Comparison of ENCODE assay signal across 14 cellular contexts in the genomic region with DNA sequence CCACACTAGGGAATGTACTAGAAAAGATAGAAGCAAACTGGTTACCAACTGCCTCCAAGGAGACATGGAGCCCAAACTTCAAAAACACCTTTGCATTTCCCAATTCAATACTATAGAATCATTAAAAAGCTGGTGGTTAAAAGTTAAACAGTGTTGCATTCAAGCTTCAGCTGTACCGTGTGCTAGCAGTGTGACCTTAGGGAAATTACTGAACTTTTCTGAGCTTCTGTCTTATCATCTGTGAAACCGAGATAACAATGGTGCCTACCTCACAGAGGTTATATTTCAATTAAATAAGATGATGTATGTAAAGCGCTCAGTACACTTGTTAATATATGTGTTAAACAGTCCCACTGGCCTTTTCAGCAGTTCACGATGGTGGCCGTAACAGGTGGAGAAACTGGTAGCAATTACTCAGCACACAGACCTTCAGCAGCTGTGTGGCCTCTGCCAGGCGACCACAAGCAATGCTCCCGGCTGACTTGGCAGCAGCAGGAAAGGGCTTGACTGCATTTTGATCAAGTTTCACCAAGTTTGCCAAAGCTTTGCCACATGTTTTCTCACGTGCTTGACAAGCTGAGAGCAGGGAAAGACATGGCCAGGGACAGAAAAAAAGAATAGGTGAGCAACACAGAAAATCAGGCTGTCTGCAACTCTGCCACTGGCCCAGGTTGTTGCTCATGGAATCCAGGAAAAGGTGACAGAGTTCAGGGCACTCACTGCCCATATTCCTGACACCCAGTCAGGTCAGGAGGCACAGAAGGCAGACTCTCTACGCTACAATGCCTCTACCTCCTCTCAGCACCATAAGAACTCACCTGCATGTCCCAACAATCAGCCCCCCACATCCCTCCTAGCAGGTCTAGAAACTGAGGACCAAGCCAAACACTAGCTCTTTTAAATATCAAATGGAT.
DNase-seq lines count a peak whose midpoint lies in the region; ATAC-seq, FAIRE-seq and TF ChIP-seq lines count a peak whose summit lies in the region.
"Had no signal": no experiment of that assay in that cellular context is flagged by ENCODE, and none has a peak within 500 bp of the region (broad histone marks: within the 10 kb centered on the region; RNA-seq: fewer than 3 reads in every experiment).

No MANE protein-coding gene starts in this region.

- intact Hi-C loops in mucosa of descending colon (cut with DNase I, micrococcal nuclease) = no loop called here
- intact Hi-C loops in kidney (cut with DNase I) = no loop called here

- H3K9ac ChIP-seq in kidney (ENCODE audit: low read length in 2 of 2) = no peak overlapping the region

- TF ChIP-seq CTCF in mucosa of descending colon (IDR thresholded peaks at IDR 0.05) (no peak), kidney (IDR thresholded peaks at IDR 0.05; ENCODE audit: borderline replicate concordance, extremely low read depth, insufficient read depth) (no peak)

- no peak overlapping the region for H3K4me3 ChIP-seq in mucosa of descending colon
- no peak overlapping the region for H3K4me3 ChIP-seq in kidney (ENCODE audit: low read length in 2 of 2)
- H3K4me3 ChIP-seq: lung had no signal

- DNase-seq in NCI-H2196 (lab: John Stamatoyannopoulos, UW; ENCODE audit: unreplicated experiment) (peak; percentile 66), mucosa of descending colon (no peak), kidney (no peak), COR-L47 (lab: John Stamatoyannopoulos, UW) (no peak), GDM1 (lab: John Stamatoyannopoulos, UW) (no peak), AG08395 (ENCODE audit: low spot score) (no peak)
- DNase-seq: activated naive CD4-positive, alpha-beta T cell treated with Interleukin-2 at 50 U/mL for 16 hours; CD4-positive, CD25-positive, alpha-beta regulatory T cell; NCI-H510A; T1000 had no signal

- H3K4me1 ChIP-seq in mucosa of descending colon (ENCODE audit: low read depth) (no peaks in the 10 kb centered on the region), kidney (ENCODE audit: control insufficient read depth in 1 of 2, insufficient read depth in 1 of 2, low read depth in 1 of 2, low read length in 2 of 2) (peaks cover 0 to 7% of the 10 kb centered on the region in 2 donors)

- H3K27ac ChIP-seq in kidney (ENCODE audit: low read depth in 2 of 2, low read length in 2 of 2) = no peak overlapping the region

- H3K9me3 ChIP-seq in mucosa of descending colon (peaks cover 4% of the 10 kb centered on the region), kidney (ENCODE audit: control insufficient read depth in 1 of 2, low read length in 2 of 2) (peaks cover 0 to 6% of the 10 kb centered on the region in 2 donors)

- no peak for FAIRE-seq in kidney (lab: Jason Lieb, UNC)
- FAIRE-seq: endothelial cell of umbilical vein had no signal

- H3K36me3 ChIP-seq in mucosa of descending colon (ENCODE audit: low read depth) (no peaks in the 10 kb centered on the region), kidney (ENCODE audit: control insufficient read depth in 1 of 2, insufficient read depth in 2 of 2, low read length in 2 of 2) (no peaks in the 10 kb centered on the region)

- ATAC-seq in GM18520 (IDR thresholded peaks at IDR 0.05; ENCODE audit: unreplicated experiment) = peak; percentile 73
- ATAC-seq in HG02763 (IDR thresholded peaks at IDR 0.05; ENCODE audit: unreplicated experiment) = peak; percentile 88
- ATAC-seq in mucosa of descending colon = peak; percentile 54
